8 cellular contexts compared by ENCODE assay signal in the genomic region with DNA sequence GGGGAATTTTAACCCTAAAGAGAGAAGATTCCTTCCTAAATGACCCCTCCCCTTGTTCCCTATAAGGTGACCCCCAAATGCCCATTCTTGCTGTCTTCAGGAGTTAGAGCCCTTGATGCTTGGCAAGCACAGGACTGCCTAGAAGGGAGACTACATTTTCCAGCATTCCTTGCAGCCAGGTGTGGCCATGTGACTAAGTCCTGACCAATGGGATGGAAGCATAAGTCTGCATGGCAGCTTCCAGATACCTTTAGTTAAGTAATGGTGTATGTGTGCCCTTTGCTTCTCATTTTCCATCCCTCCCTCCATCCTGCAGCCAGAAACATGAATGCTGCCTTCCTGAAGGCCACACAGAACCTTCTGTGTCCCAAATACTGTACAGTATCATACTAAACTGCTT. TPM values are rescaled to one million over a fixed set of nuclear protein-coding genes. Genes with fewer than 3 reads are reported as not detected.
DNase-seq lines count a peak whose midpoint lies in the region; ATAC-seq and TF ChIP-seq lines count a peak whose summit lies in the region.

No MANE protein-coding gene starts in this region.

- intact Hi-C loops in CD4-positive, alpha-beta T cell (cut with DNase I, micrococcal nuclease): no loop called here
- intact Hi-C loops in sciatic nerve (cut with DNase I) (no loop called here), psoas muscle (cut with DNase I) (no loop called here)

- no peak overlapping the region for H3K27ac ChIP-seq in CD4-positive, alpha-beta T cell (ENCODE audit: low read depth, low read length)
- H3K27ac ChIP-seq in psoas muscle: no peak overlapping the region

- ATAC-seq in CD4-positive, alpha-beta T cell (ENCODE audit: poor library complexity): peak; percentile 68
- peak; percentile 79 for ATAC-seq in GM21723 (IDR thresholded peaks at IDR 0.05; ENCODE audit: unreplicated experiment)
- peak; percentile 65 for ATAC-seq in effector memory CD8-positive, alpha-beta T cell (replicated peaks)
- ATAC-seq in sciatic nerve: no peak
- ATAC-seq in GM21576 (IDR thresholded peaks at IDR 0.05; ENCODE audit: unreplicated experiment): no peak
- no peak for ATAC-seq in GM19324 (IDR thresholded peaks at IDR 0.05; ENCODE audit: low FRiP score, unreplicated experiment)
- ATAC-seq in psoas muscle: no peak

- H3K4me3 Mint-ChIP-seq in CD4-positive, alpha-beta T cell: no peak overlapping the region
- no peak overlapping the region for H3K4me3 Mint-ChIP-seq in effector memory CD8-positive, alpha-beta T cell

- H3K27me3 Mint-ChIP-seq in CD4-positive, alpha-beta T cell: peaks cover 11% of the 10 kb centered on the region
- peaks cover 0 to 16% of the 10 kb centered on the region in 2 donors for H3K27me3 Mint-ChIP-seq in effector memory CD8-positive, alpha-beta T cell

- peaks cover 7% of the 10 kb centered on the region for H3K4me1 ChIP-seq in psoas muscle

- DNase-seq in CD4-positive, alpha-beta T cell: no peak
- DNase-seq in NCI-H345 (lab: John Stamatoyannopoulos, UW) (peak; percentile 36), sciatic nerve (ENCODE audit: low spot score) (no peak), psoas muscle (no peak)
- DNase-seq in effector memory CD8-positive, alpha-beta T cell: peak in 1 of 3 experiments; percentile 18

- H3K9me3 ChIP-seq in CD4-positive, alpha-beta T cell (ENCODE audit: control insufficient read depth, low read length): no peaks in the 10 kb centered on the region
- no peaks in the 10 kb centered on the region for H3K9me3 ChIP-seq in psoas muscle

- H3K27ac Mint-ChIP-seq in CD4-positive, alpha-beta T cell: no peak overlapping the region
- H3K27ac Mint-ChIP-seq in effector memory CD8-positive, alpha-beta T cell: no peak overlapping the region

- H3K9me3 Mint-ChIP-seq in CD4-positive, alpha-beta T cell: no peaks in the 10 kb centered on the region
- no peaks in the 10 kb centered on the region for H3K9me3 Mint-ChIP-seq in effector memory CD8-positive, alpha-beta T cell

- H3K36me3 Mint-ChIP-seq in CD4-positive, alpha-beta T cell (ENCODE audit: low read depth): no peaks in the 10 kb centered on the region
- no peaks in the 10 kb centered on the region for H3K36me3 Mint-ChIP-seq in effector memory CD8-positive, alpha-beta T cell (ENCODE audit: insufficient read depth)

- POLR2A ChIA-PET in CD4-positive, alpha-beta T cell (lab: Charles Lee): no interaction called here

- H3K4me3 ChIP-seq in psoas muscle: no peak overlapping the region

- H3K27me3 ChIP-seq in CD4-positive, alpha-beta T cell (ENCODE audit: control insufficient read depth, insufficient read depth, low read length): peaks cover 9% of the 10 kb centered on the region
- H3K27me3 ChIP-seq in psoas muscle (ENCODE audit: insufficient read depth in 3 of 3, low read length in 2 of 3): no peaks in the 10 kb centered on the region

- H3K4me1 Mint-ChIP-seq in CD4-positive, alpha-beta T cell (ENCODE audit: low read depth): peaks cover 4% of the 10 kb centered on the region
- H3K4me1 Mint-ChIP-seq in effector memory CD8-positive, alpha-beta T cell (ENCODE audit: low read depth in 2 of 2): peaks cover under 1 to 4% of the 10 kb centered on the region in 2 donors

- TF ChIP-seq CTCF in CD4-positive, alpha-beta T cell (IDR thresholded peaks at IDR 0.05): no peak
- no peak for TF ChIP-seq CTCF in psoas muscle (IDR thresholded peaks at IDR 0.05)

- CTCF ChIA-PET in CD4-positive, alpha-beta T cell (lab: Charles Lee): no interaction called here

- H3K36me3 ChIP-seq in psoas muscle (ENCODE audit: insufficient read depth in 1 of 2, low read depth in 1 of 2): no peaks in the 10 kb centered on the region

RNA-seq across cellular contexts. Expression of a gene that starts 5.5 kb away (rescaled TPM):
- under 1 TPM; 0.27 to 0.42 TPM for total RNA-seq in CD4-positive, alpha-beta T cell
- total RNA-seq in sciatic nerve (0.98 TPM), psoas muscle (under 1 TPM in 3 of 4 donors, not detected in 1; 0.30 to 0.57 (median 0.34) TPM)
- polyA plus RNA-seq in psoas muscle: under 1 TPM; 0.12 to 0.18 (median 0.17) TPM

RNA-seq across cellular contexts. Expression of a gene that starts 44.2 kb away (rescaled TPM):
- total RNA-seq in CD4-positive, alpha-beta T cell: 10 to 100 TPM; 36.0 to 38.9 TPM
- total RNA-seq in sciatic nerve (268 TPM), psoas muscle (10 to 100 TPM; 45.6 to 82.3 (median 66.2) TPM)
- polyA plus RNA-seq in psoas muscle: 100 to 1,000 TPM in 2 of 3 donors, 10 to 100 TPM in 1; 88.1 to 202 (median 115) TPM

Comparison
In these comparisons a context has a peak if more than half of its experiments do, and no peak if none do; other contexts are left out.
1. ATAC-seq: peak in CD4-positive, alpha-beta T cell (single experiment), GM21723 (single experiment) and effector memory CD8-positive, alpha-beta T cell (single experiment); none in sciatic nerve (single experiment), GM21576 (single experiment), GM19324 (single experiment) and psoas muscle (0 of 4).